ENCODE assay signal across 9 cellular contexts in genomic region chr13:26299168-26299788, GRCh38.
"Had no signal": no experiment of that assay in that cellular context is flagged by ENCODE, and none has a peak within 500 bp of the region (broad histone marks: within the 10 kb centered on the region; RNA-seq: fewer than 3 reads in every experiment).

No MANE protein-coding gene starts in this region.

- FAIRE-seq: colon had no signal

- H3K9me3 ChIP-seq: gastroesophageal sphincter, sigmoid colon had no signal

- H3K36me3 ChIP-seq: gastroesophageal sphincter, sigmoid colon had no signal

- H3K4me3 ChIP-seq: gastroesophageal sphincter, sigmoid colon had no signal

- H3K27ac ChIP-seq: gastroesophageal sphincter, sigmoid colon had no signal

- H3K27me3 ChIP-seq: gastroesophageal sphincter, sigmoid colon had no signal

- ATAC-seq: gastroesophageal sphincter, T-cell had no signal

- DNase-seq: activated CD4-positive, CD25-positive, alpha-beta regulatory T cell treated with anti-CD3 and anti-CD28 coated beads, Interleukin-2, amount 50 U/mL, for 72 hours; activated naive CD8-positive, alpha-beta T cell treated with anti-CD3 and anti-CD28 coated beads for 36 hours; hippocampal formation; nephron progenitor cell; sigmoid colon; T-cell; T1000 had no signal
